ENCODE assay signal across 20 cellular contexts in genomic region chr1:1547476-1547875, GRCh38. TPM values are rescaled to one million over a fixed set of nuclear protein-coding genes. Genes with fewer than 3 reads are reported as not detected.
"Had no signal": no experiment of that assay in that cellular context is flagged by ENCODE, and none has a peak within 500 bp of the region (broad histone marks: within the 10 kb centered on the region; RNA-seq: fewer than 3 reads in every experiment).

No MANE protein-coding gene starts in this region.

- H3K4me1 Mint-ChIP-seq: stimulated activated effector memory CD8-positive, alpha-beta T cell treated with anti-CD3 and anti-CD28 coated beads, Interleukin-12 subunit alpha, Interleukin-12 subunit beta, amount 100 ng/mL, for 72 hours had no signal

- H3K36me3 ChIP-seq: prostate gland had no signal

- H3K9me3 ChIP-seq: mucosa of descending colon, prostate gland, right lobe of liver, testis, tibial nerve had no signal

- H3K36me3 Mint-ChIP-seq: naive thymus-derived CD8-positive, alpha-beta T cell had no signal

- H3K27me3 Mint-ChIP-seq: naive thymus-derived CD8-positive, alpha-beta T cell; stimulated activated naive CD8-positive, alpha-beta T cell treated with anti-CD3 and anti-CD28 coated beads, Interleukin-15, amount 100 ng/mL, for 72 hours had no signal

- H3K4me3 Mint-ChIP-seq: stimulated activated effector memory CD8-positive, alpha-beta T cell treated with anti-CD3 and anti-CD28 coated beads, Interleukin-12 subunit alpha, Interleukin-12 subunit beta, amount 100 ng/mL, for 72 hours; stimulated activated naive CD8-positive, alpha-beta T cell treated with anti-CD3 and anti-CD28 coated beads, Interleukin-15, amount 100 ng/mL, for 72 hours had no signal

- DNase-seq: cortex of kidney; dorsolateral prefrontal cortex; effector CD8-positive, alpha-beta T cell; foreskin melanocyte; head of caudate nucleus; kidney glomerular epithelial cell; mucosa of descending colon; naive thymus-derived CD8-positive, alpha-beta T cell; occipital lobe; retina; right lobe of liver; stimulated activated CD4-positive, alpha-beta T cell treated with anti-CD3 and anti-CD28 coated beads, Interleukin-4, amount 100 ng/mL, for 1 hour; stimulated activated CD8-positive, alpha-beta memory T cell treated with anti-CD3 and anti-CD28 coated beads, Interleukin-4, amount 100 ng/mL, for 48 hours; stimulated activated naive CD8-positive, alpha-beta T cell treated with anti-CD3 and anti-CD28 coated beads, Interleukin-15, amount 100 ng/mL, for 72 hours; testis had no signal

- ATAC-seq: mucosa of descending colon; naive thymus-derived CD8-positive, alpha-beta T cell; right lobe of liver; stimulated activated effector memory CD8-positive, alpha-beta T cell treated with anti-CD3 and anti-CD28 coated beads, Interleukin-12 subunit alpha, Interleukin-12 subunit beta, amount 100 ng/mL, for 72 hours; stimulated activated naive CD8-positive, alpha-beta T cell treated with anti-CD3 and anti-CD28 coated beads, Interleukin-15, amount 100 ng/mL, for 72 hours had no signal

- H3K9me3 Mint-ChIP-seq: naive thymus-derived CD8-positive, alpha-beta T cell; stimulated activated effector memory CD8-positive, alpha-beta T cell treated with anti-CD3 and anti-CD28 coated beads, Interleukin-12 subunit alpha, Interleukin-12 subunit beta, amount 100 ng/mL, for 72 hours; stimulated activated naive CD8-positive, alpha-beta T cell treated with anti-CD3 and anti-CD28 coated beads, Interleukin-15, amount 100 ng/mL, for 72 hours had no signal

- H3K27ac Mint-ChIP-seq: stimulated activated effector memory CD8-positive, alpha-beta T cell treated with anti-CD3 and anti-CD28 coated beads, Interleukin-12 subunit alpha, Interleukin-12 subunit beta, amount 100 ng/mL, for 72 hours had no signal

- H3K4me1 ChIP-seq: parathyroid adenoma, prostate gland, right lobe of liver had no signal

- H3K4me3 ChIP-seq: dorsolateral prefrontal cortex, hepatocyte, mucosa of descending colon, prostate gland, right lobe of liver, testis, tibial nerve had no signal

- H3K27me3 ChIP-seq: dorsolateral prefrontal cortex, hepatocyte, right lobe of liver, testis, tibial nerve had no signal

- H3K27ac ChIP-seq: hepatocyte, parathyroid adenoma, prostate gland, right lobe of liver, testis, tibial nerve had no signal

RNA-seq across cellular contexts. Expression of gene TMEM240, which starts 7.1 kb away (rescaled TPM):
- polyA plus RNA-seq: naive thymus-derived CD8-positive, alpha-beta T cell had no signal
